ENCODE assay signal across 17 cellular contexts in the genomic region with DNA sequence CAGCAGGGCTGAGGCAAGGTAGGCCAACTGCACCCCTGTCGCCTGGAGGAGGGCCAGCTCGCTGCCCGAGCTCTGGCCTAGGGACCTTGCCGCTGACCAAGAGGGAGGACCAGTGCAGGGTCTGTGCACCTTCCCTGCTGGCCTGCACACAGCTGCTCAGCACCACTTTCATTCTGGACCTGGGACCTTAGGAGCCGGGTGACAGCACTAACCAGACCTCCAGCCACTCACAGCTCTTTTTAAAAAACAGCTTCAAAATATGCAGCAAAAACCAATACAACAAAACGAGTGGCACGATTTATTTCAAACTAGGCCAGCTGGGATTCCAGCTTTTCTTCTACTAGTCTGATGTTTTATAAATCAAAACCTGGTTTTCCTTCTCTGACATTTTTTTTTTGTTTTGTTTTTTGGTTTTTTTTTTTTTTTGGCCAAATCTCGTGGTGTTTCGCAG. TPM values are rescaled to one million over a fixed set of nuclear protein-coding genes. Genes with fewer than 3 reads are reported as not detected.
A peak's percentile ranks its signal among the peaks of the same experiment; 100 is the strongest.
DNase-seq lines count a peak whose midpoint lies in the region; ATAC-seq and TF ChIP-seq lines count a peak whose summit lies in the region.
"Had no signal": no experiment of that assay in that cellular context is flagged by ENCODE, and none has a peak within 500 bp of the region (broad histone marks: within the 10 kb centered on the region; RNA-seq: fewer than 3 reads in every experiment).

No MANE protein-coding gene starts in this region.

- TF ChIP-seq CTCF in nephron progenitor cell (IDR thresholded peaks at IDR 0.05) (no peak), GM13976 (IDR thresholded peaks at IDR 0.05; ENCODE audit: borderline replicate concordance, control extremely low read depth, extremely low read depth, insufficient read depth, missing control alignments) (no peak)

- ATAC-seq in T-helper 17 cell, result no peak
- ATAC-seq: HepG2 had no signal

- no peaks in the 10 kb centered on the region for H3K9me3 ChIP-seq in T-helper 17 cell (ENCODE audit: control insufficient read depth, low read length, poor library complexity, severe bottlenecking)
- H3K9me3 ChIP-seq: BLaER1 had no signal

- peaks cover 9% of the 10 kb centered on the region for H3K4me1 Mint-ChIP-seq in T-helper 17 cell
- H3K4me1 Mint-ChIP-seq in nephron progenitor cell, result peaks cover 4% of the 10 kb centered on the region

- H3K27ac Mint-ChIP-seq in T-helper 17 cell (peak overlapping the region; percentile 49), nephron progenitor cell (peak overlapping the region; percentile 59)
- H3K27ac Mint-ChIP-seq: CD14-positive monocyte had no signal

- H3K36me3 Mint-ChIP-seq in T-helper 17 cell (ENCODE audit: low read depth) (no peaks in the 10 kb centered on the region), nephron progenitor cell (ENCODE audit: low read depth) (peaks cover 4% of the 10 kb centered on the region)
- H3K36me3 Mint-ChIP-seq: CD14-positive monocyte had no signal

- no peaks in the 10 kb centered on the region for H3K9me3 Mint-ChIP-seq in nephron progenitor cell
- H3K9me3 Mint-ChIP-seq: H9 had no signal

- DNase-seq in T-helper 17 cell, result no peak
- no peak for DNase-seq in nephron progenitor cell
- peak in 1 of 49 donors; percentile 45 for DNase-seq in substantia nigra (lab: John Stamatoyannopoulos, UW)
- no peak for DNase-seq in activated CD4-positive, CD25-positive, alpha-beta regulatory T cell (lab: John Stamatoyannopoulos, UW)
- no peak for DNase-seq in glomerular visceral epithelial cell (ENCODE audit: extremely low spot score)
- DNase-seq in GM13976 (ENCODE audit: low spot score), result no peak
- no peak for DNase-seq in NCI-H345 treated with DMSO at 0.1 percent for 48 hours (lab: John Stamatoyannopoulos, UW; ENCODE audit: unreplicated experiment)
- DNase-seq: 8988T; CD4-positive, alpha-beta memory T cell; DMS79 treated with DMSO at 0.1 percent for 48 hours; GF-D8; H9 had no signal

- H3K4me3 Mint-ChIP-seq in T-helper 17 cell (no peak overlapping the region), nephron progenitor cell (no peak overlapping the region)
- H3K4me3 Mint-ChIP-seq: CD14-positive monocyte; CD4-positive, alpha-beta memory T cell; H9 had no signal

- peak overlapping the region; percentile 58 for H3K27ac ChIP-seq in cingulate gyrus (ENCODE audit: low read depth, low read length)
- peak overlapping the region; percentile 4 for H3K27ac ChIP-seq in substantia nigra (ENCODE audit: low read depth, low read length, poor library complexity, severe bottlenecking)
- H3K27ac ChIP-seq: BLaER1 had no signal

- H3K27me3 Mint-ChIP-seq in T-helper 17 cell (peaks cover 4% of the 10 kb centered on the region), nephron progenitor cell (ENCODE audit: low read depth, poor library complexity) (peaks cover 20% of the 10 kb centered on the region)
- H3K27me3 Mint-ChIP-seq: CD4-positive, alpha-beta memory T cell had no signal

- in situ Hi-C loops in GM13976 (cut with MboI; ENCODE audit: low sequenced_read_pairs, unreplicated experiment), result loop anchor here (5.0 kb wide), 1 partner anchor 162 kb away; no protein-coding TSS in a partner anchor

RNA-seq across cellular contexts. Expression of gene RSPH14, which starts 18.0 kb away (rescaled TPM):
- 1 to 10 TPM; 1.1 to 1.4 TPM for total RNA-seq in T-helper 17 cell
- total RNA-seq: A673; CD4-positive, alpha-beta memory T cell; H9 had no signal

RNA-seq across cellular contexts. Expression of gene RAB36, which starts 21.4 kb away (rescaled TPM):
- total RNA-seq in T-helper 17 cell, result 1 to 10 TPM; 1.1 to 2.4 TPM

RNA-seq across cellular contexts. Expression of gene GNAZ, which starts 53.5 kb away (rescaled TPM):
- total RNA-seq in T-helper 17 cell, result 10 to 100 TPM in 1 of 2 donors, 1 to 10 TPM in 1; 1.4 to 44.1 TPM

RNA-seq across cellular contexts. Expression of gene BCR, which starts 56.5 kb away (rescaled TPM):
- total RNA-seq in T-helper 17 cell, result 10 to 100 TPM; 91.8 to 93.2 TPM
